In genomic region chr16:47625115-47625567, GRCh38 we compare ENCODE assay signal across 1 cellular context.
TF ChIP-seq lines count a peak whose summit lies in the region.

No MANE protein-coding gene starts in this region.

TF ChIP-seq in K562, 482 proteins besides CTCF, POLR2A, EP300 and RAD21 (continued from another document and continues in another):
- TF ChIP-seq JUND (IDR thresholded peaks at IDR 0.05; ENCODE audit: borderline replicate concordance, low read depth, low read length) (peak; percentile 21; the same call in 1 of the 2 replicates), JUND (tag; IDR thresholded peaks at IDR 0.05; ENCODE audit: borderline replicate concordance, low read depth, low read length) (peak; percentile 29; the same call in 2 of the 3 replicates), PHTF2 (CRISPR knock-in tag; IDR thresholded peaks at IDR 0.05) (no peak), ZFP30 (CRISPR knock-in tag; IDR thresholded peaks at IDR 0.05; ENCODE audit: borderline replicate concordance) (no peak), RBM15 (IDR thresholded peaks at IDR 0.05; ENCODE audit: insufficient read depth, low read length) (no peak), POLR2B (IDR thresholded peaks at IDR 0.05; ENCODE audit: low read depth, partially characterized antibody) (no peak), NR0B1 (IDR thresholded peaks at IDR 0.05; ENCODE audit: partially characterized antibody) (no peak), ZBTB9 (CRISPR knock-in tag; IDR thresholded peaks at IDR 0.05) (no peak), DEAF1 (CRISPR knock-in tag; IDR thresholded peaks at IDR 0.05) (no peak), NCOA1 (IDR thresholded peaks at IDR 0.05; ENCODE audit: low read depth) (no peak), ZC3H11A (IDR thresholded peaks at IDR 0.05; ENCODE audit: low read depth, low read length) (no peak), ZKSCAN8 (CRISPR knock-in tag; IDR thresholded peaks at IDR 0.05) (peak; percentile 93), THAP7 (CRISPR knock-in tag; IDR thresholded peaks at IDR 0.05) (no peak), ZNF57 (CRISPR knock-in tag; IDR thresholded peaks at IDR 0.05) (no peak), LEF1 (IDR thresholded peaks at IDR 0.05) (peak; percentile 89), DPF2 (IDR thresholded peaks at IDR 0.05) (peak; percentile 95), ZNF41 (CRISPR knock-in tag; conservative IDR thresholded peaks at IDR 0.05) (no peak), ZNF444 (CRISPR knock-in tag; IDR thresholded peaks at IDR 0.05) (no peak), STAG1 (CRISPR knock-in tag; IDR thresholded peaks at IDR 0.05; ENCODE audit: borderline replicate concordance) (no peak), ZFP91 (CRISPR knock-in tag; IDR thresholded peaks at IDR 0.05) (no peak), TAF9B (IDR thresholded peaks at IDR 0.05; ENCODE audit: partially characterized antibody) (peak; percentile 52), ZFP36 (IDR thresholded peaks at IDR 0.05; ENCODE audit: low read depth, low read length, partially characterized antibody) (no peak), BHLHE40 (IDR thresholded peaks at IDR 0.05; ENCODE audit: low read length) (peak; percentile 88), MBD2 (IDR thresholded peaks at IDR 0.05; ENCODE audit: borderline replicate concordance, low read depth) (no peak), DLX4 (CRISPR knock-in tag; IDR thresholded peaks at IDR 0.05) (no peak), PURB (CRISPR knock-in tag; IDR thresholded peaks at IDR 0.05; ENCODE audit: low read depth) (no peak), FOXP1 (CRISPR knock-in tag; IDR thresholded peaks at IDR 0.05) (no peak), HDAC2 (IDR thresholded peaks at IDR 0.05) (peak; percentile 51; the same call in 1 of the 2 replicates), EHMT2 (IDR thresholded peaks at IDR 0.05) (peak; percentile 85), CBX2 (IDR thresholded peaks at IDR 0.05; ENCODE audit: insufficient read depth, low read length, poor library complexity, severe bottlenecking) (no peak), MTF1 (CRISPR knock-in tag; IDR thresholded peaks at IDR 0.05; ENCODE audit: borderline replicate concordance) (no peak), CBFA2T2 (conservative IDR thresholded peaks at IDR 0.05) (peak; percentile 81), MNT (conservative IDR thresholded peaks at IDR 0.05) (peak in 1 of 2 experiments; percentile 59; a peak in 3 of 4 replicates), BRD4 (IDR thresholded peaks at IDR 0.05) (no peak), CREB1 (IDR thresholded peaks at IDR 0.05) (no peak), CREB1 (CRISPR knock-in tag; IDR thresholded peaks at IDR 0.05) (no peak), ZNF76 (CRISPR knock-in tag; IDR thresholded peaks at IDR 0.05; ENCODE audit: borderline replicate concordance) (no peak), POLR3A (IDR thresholded peaks at IDR 0.05; ENCODE audit: borderline replicate concordance, extremely low read depth, insufficient read depth, insufficient read length) (no peak), FOXK2 (conservative IDR thresholded peaks at IDR 0.05 in 1 of 2, IDR thresholded peaks at IDR 0.05 in 1 of 2; ENCODE audit: low read depth in 2 of 2) (peak in 1 of 2 experiments; percentile 32; a peak in 1 of 4 replicates), BRD9 (IDR thresholded peaks at IDR 0.05; ENCODE audit: low read depth, partially characterized antibody) (no peak)
- TF ChIP-seq, protein P1, sequence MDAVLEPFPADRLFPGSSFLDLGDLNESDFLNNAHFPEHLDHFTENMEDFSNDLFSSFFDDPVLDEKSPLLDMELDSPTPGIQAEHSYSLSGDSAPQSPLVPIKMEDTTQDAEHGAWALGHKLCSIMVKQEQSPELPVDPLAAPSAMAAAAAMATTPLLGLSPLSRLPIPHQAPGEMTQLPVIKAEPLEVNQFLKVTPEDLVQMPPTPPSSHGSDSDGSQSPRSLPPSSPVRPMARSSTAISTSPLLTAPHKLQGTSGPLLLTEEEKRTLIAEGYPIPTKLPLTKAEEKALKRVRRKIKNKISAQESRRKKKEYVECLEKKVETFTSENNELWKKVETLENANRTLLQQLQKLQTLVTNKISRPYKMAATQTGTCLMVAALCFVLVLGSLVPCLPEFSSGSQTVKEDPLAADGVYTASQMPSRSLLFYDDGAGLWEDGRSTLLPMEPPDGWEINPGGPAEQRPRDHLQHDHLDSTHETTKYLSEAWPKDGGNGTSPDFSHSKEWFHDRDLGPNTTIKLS (IDR thresholded peaks at IDR 0.05; ENCODE audit: borderline replicate concordance, low read depth), result no peak
- TF ChIP-seq, protein P2, sequence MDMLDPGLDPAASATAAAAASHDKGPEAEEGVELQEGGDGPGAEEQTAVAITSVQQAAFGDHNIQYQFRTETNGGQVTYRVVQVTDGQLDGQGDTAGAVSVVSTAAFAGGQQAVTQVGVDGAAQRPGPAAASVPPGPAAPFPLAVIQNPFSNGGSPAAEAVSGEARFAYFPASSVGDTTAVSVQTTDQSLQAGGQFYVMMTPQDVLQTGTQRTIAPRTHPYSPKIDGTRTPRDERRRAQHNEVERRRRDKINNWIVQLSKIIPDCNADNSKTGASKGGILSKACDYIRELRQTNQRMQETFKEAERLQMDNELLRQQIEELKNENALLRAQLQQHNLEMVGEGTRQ (CRISPR knock-in tag; IDR thresholded peaks at IDR 0.05), result no peak
- TF ChIP-seq, protein P3, sequence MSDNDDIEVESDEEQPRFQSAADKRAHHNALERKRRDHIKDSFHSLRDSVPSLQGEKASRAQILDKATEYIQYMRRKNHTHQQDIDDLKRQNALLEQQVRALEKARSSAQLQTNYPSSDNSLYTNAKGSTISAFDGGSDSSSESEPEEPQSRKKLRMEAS (CRISPR knock-in tag; IDR thresholded peaks at IDR 0.05), result no peak
- TF ChIP-seq, protein P4, sequence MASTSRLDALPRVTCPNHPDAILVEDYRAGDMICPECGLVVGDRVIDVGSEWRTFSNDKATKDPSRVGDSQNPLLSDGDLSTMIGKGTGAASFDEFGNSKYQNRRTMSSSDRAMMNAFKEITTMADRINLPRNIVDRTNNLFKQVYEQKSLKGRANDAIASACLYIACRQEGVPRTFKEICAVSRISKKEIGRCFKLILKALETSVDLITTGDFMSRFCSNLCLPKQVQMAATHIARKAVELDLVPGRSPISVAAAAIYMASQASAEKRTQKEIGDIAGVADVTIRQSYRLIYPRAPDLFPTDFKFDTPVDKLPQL (IDR thresholded peaks at IDR 0.05; ENCODE audit: extremely low read depth, insufficient read length), result no peak
- TF ChIP-seq, protein P5, sequence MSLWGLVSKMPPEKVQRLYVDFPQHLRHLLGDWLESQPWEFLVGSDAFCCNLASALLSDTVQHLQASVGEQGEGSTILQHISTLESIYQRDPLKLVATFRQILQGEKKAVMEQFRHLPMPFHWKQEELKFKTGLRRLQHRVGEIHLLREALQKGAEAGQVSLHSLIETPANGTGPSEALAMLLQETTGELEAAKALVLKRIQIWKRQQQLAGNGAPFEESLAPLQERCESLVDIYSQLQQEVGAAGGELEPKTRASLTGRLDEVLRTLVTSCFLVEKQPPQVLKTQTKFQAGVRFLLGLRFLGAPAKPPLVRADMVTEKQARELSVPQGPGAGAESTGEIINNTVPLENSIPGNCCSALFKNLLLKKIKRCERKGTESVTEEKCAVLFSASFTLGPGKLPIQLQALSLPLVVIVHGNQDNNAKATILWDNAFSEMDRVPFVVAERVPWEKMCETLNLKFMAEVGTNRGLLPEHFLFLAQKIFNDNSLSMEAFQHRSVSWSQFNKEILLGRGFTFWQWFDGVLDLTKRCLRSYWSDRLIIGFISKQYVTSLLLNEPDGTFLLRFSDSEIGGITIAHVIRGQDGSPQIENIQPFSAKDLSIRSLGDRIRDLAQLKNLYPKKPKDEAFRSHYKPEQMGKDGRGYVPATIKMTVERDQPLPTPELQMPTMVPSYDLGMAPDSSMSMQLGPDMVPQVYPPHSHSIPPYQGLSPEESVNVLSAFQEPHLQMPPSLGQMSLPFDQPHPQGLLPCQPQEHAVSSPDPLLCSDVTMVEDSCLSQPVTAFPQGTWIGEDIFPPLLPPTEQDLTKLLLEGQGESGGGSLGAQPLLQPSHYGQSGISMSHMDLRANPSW (CRISPR knock-in tag; IDR thresholded peaks at IDR 0.05), result no peak
